Comparison of ENCODE assay signal across 8 cellular contexts in the genomic region with DNA sequence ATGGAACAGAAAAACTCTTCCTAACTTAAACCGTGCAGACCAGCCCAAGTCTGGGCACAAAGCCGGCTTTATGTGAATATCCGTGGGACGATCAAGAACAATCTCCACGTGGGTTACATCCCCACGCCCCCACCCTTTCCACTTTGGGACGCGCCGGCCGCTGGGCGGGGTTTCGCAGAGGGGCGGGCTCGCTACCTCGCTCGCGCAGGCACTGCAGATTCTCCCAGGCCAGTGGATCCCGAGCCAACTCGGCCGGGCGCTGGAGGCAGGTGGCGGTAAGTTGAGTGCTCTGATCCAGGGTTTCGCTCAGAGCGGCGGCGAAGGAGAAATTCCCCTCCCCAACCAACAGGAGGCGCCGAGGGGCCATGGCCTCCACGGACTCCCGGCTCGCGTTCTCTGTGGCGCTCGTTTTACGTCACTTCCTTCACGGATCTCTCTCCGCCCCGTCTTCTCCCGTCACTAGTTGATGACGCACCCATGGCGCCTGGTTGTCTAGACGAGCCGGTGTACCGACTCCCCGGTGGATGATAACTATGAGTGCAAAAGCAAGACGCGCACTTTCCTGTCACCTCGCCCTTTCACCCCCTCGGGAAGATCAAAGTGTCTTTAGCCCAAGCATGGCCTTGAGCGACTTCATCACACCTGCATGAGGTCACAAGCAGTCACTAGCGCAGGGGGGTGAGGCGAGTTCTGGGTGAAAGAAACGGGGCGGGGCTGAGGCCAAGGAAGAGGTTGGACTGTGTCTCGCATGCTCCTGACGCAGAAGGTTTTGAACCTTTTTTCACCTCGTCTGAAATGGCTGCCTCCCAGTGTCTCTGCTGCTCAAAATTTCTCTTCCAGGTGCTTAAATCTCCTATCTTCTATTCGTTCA. TPM values are rescaled to one million over a fixed set of nuclear protein-coding genes. Genes with fewer than 3 reads are reported as not detected.
DNase-seq lines count a peak whose midpoint lies in the region; ATAC-seq and TF ChIP-seq lines count a peak whose summit lies in the region.

Gene CFAP68 (plus strand): TSS at position 776 of the 871 bp plus-strand sequence. CDS start 20 bp downstream, at position 796.
A gene with protein sequence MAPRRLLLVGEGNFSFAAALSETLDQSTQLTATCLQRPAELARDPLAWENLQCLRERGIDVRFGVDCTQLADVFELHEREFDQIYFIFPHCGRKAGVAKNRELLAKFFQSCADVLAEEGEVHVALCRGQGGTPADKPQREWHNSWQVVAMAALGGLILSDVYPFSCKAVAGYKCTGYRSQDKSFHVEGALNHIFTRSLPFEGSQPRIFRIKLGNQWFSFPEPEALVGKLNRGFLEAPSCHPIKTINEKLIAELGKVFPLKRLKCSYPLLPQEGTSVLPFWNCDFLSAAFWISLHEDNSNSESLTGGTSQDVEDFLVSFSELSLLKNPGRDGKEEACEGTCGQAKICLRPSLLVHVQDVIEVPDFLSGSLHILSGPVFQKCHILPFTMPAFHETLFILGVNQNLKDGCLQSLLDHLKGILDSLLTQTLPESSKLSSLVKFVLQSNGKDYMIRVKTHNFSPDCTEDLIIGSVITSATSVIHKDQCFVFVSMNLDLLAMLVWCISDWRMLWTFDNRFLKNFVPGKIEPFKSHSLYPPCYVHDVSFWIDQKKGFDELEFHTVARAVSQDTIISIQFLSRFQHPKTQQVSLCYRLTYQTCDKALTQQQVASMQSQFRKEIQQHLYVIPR (minus strand): TSS at position 400 of the 871 bp plus-strand sequence. CDS start 33 bp downstream, at position 367.

- DNase-seq in H4 (ENCODE audit: low spot score) (peak; percentile 96), LNCaP clone FGC (ENCODE audit: low read depth) (peak; percentile 96), RWPE1 (ENCODE audit: low spot score) (peak; percentile 95), fibroblast of pulmonary artery (ENCODE audit: low read depth) (peak; percentile 99)
- DNase-seq in activated T-helper 9 cell treated with anti-CD3 and anti-CD28 coated beads, Interleukin-2, amount 50 U/mL, for 16 hours (ENCODE audit: low read depth), result peak; percentile 90
- peak; percentile 96 for DNase-seq in natural killer cell treated with Interleukin-12 subunit alpha and Interleukin-12 subunit beta and Interleukin-15 and Interleukin-18, amount 100 ng/mL, for 72 hours (ENCODE audit: low spot score)
- DNase-seq in stimulated activated naive CD8-positive, alpha-beta T cell treated with anti-CD3 and anti-CD28 coated beads, Interleukin-15, Interleukin-2, amounts not matched to agents 100 U/mL and 50 U/mL, for 24 hours, result peak; percentile 93

- H3K4me3 Mint-ChIP-seq in natural killer cell treated with Interleukin-12 subunit alpha and Interleukin-12 subunit beta and Interleukin-15 and Interleukin-18, amount 100 ng/mL, for 72 hours, result peak within 1 kb of the TSS; percentile 96

- H3K27ac ChIP-seq in RWPE1, result peak within 1 kb of the TSS; percentile 89

- peaks cover 5% of the 10 kb centered on the region for H3K36me3 Mint-ChIP-seq in natural killer cell treated with Interleukin-12 subunit alpha and Interleukin-12 subunit beta and Interleukin-15 and Interleukin-18, amount 100 ng/mL, for 72 hours

- CTCF ChIA-PET in RWPE1 (lab: Yijun Ruan, JAX), result interaction anchor here (0.7 to 1.0 kb wide), 3 partner anchors 32 to 1410 kb away, joined by 3 read pairs; partner anchors contain the start of gene CRYAB

- ATAC-seq in natural killer cell treated with Interleukin-12 subunit alpha and Interleukin-12 subunit beta and Interleukin-15 and Interleukin-18, amount 100 ng/mL, for 72 hours, result peak; percentile 95 to 96
- ATAC-seq in stimulated activated naive CD8-positive, alpha-beta T cell treated with anti-CD3 and anti-CD28 coated beads, Interleukin-15, Interleukin-2, amounts not matched to agents 100 U/mL and 50 U/mL, for 24 hours, result peak; percentile 93

- H3K9ac ChIP-seq in ES-I3 (ENCODE audit: low read depth, low read length), result peak within 1 kb of the TSS; percentile 74

- no peaks in the 10 kb centered on the region for H3K27me3 Mint-ChIP-seq in natural killer cell treated with Interleukin-12 subunit alpha and Interleukin-12 subunit beta and Interleukin-15 and Interleukin-18, amount 100 ng/mL, for 72 hours

- POLR2A ChIA-PET in RWPE1 (lab: Yijun Ruan, JAX; ENCODE audit: low non-redundant PET), result interaction anchor here (1.0 kb wide), 1 partner anchor 48 kb away, joined by 4 read pairs; no protein-coding TSS in a partner anchor

- no peaks in the 10 kb centered on the region for H3K36me3 ChIP-seq in ES-I3 (ENCODE audit: insufficient read depth, low read length)

- peaks cover 3% of the 10 kb centered on the region for H3K9me3 Mint-ChIP-seq in natural killer cell treated with Interleukin-12 subunit alpha and Interleukin-12 subunit beta and Interleukin-15 and Interleukin-18, amount 100 ng/mL, for 72 hours

- no peaks in the 10 kb centered on the region for H3K4me1 ChIP-seq in ES-I3 (ENCODE audit: insufficient read depth, low read length)

- H3K27ac Mint-ChIP-seq in natural killer cell treated with Interleukin-12 subunit alpha and Interleukin-12 subunit beta and Interleukin-15 and Interleukin-18, amount 100 ng/mL, for 72 hours, result peak within 1 kb of the TSS; percentile 95 to 96

- no peaks in the 10 kb centered on the region for H3K9me3 ChIP-seq in ES-I3 (ENCODE audit: control insufficient read depth, insufficient read depth, low read length)

- H3K4me3 ChIP-seq in LNCaP clone FGC (ENCODE audit: low read depth, low read length) (peak within 1 kb of the TSS; percentile 75), fibroblast of pulmonary artery (replicated peaks; ENCODE audit: low read depth, low read length) (peak within 1 kb of the TSS; percentile 74)

- TF ChIP-seq CTCF in LNCaP clone FGC (IDR thresholded peaks at IDR 0.05; ENCODE audit: control insufficient read depth, extremely low read depth, insufficient read depth) (peak; percentile 93), RWPE1 (conservative IDR thresholded peaks at IDR 0.05; ENCODE audit: low read depth) (peak; percentile 97), fibroblast of pulmonary artery (IDR thresholded peaks at IDR 0.05; ENCODE audit: low read length, missing control alignments) (peak; percentile 89)

- H3K4me1 Mint-ChIP-seq in natural killer cell treated with Interleukin-12 subunit alpha and Interleukin-12 subunit beta and Interleukin-15 and Interleukin-18, amount 100 ng/mL, for 72 hours (ENCODE audit: low read depth in 2 of 2), result peaks cover 13 to 15% of the 10 kb centered on the region in 2 donors

RNA-seq across cellular contexts. Expression of gene CFAP68, which starts in this region (rescaled TPM):
- total RNA-seq in H4 (2014; rRNA removed; shearing (Covaris generic)), result 22.7 and 28.2 TPM in 2 replicates
- 10 to 100 TPM in 1 of 2 donors, 1 to 10 TPM in 1; 8.4 to 11.8 TPM for total RNA-seq in natural killer cell treated with Interleukin-12 subunit alpha and Interleukin-12 subunit beta and Interleukin-15 and Interleukin-18, amount 100 ng/mL, for 72 hours

RNA-seq across cellular contexts. Expression of the second gene that starts in this region (rescaled TPM):
- total RNA-seq in H4 (2014; rRNA removed; shearing (Covaris generic)), result 7.5 and 8.1 TPM in 2 replicates
- 1 to 10 TPM; 6.2 to 7.9 TPM for total RNA-seq in natural killer cell treated with Interleukin-12 subunit alpha and Interleukin-12 subunit beta and Interleukin-15 and Interleukin-18, amount 100 ng/mL, for 72 hours

Comparison
In these comparisons a context has a peak if more than half of its experiments do, and no peak if none do; other contexts are left out.
1. Peak in every context shown above with its lines: DNase-seq, ATAC-seq, H3K4me3 ChIP-seq and H3K27ac ChIP-seq.